15 cellular contexts compared by ENCODE assay signal in genomic region chr11:93501856-93502255, GRCh38. TPM values are rescaled to one million over a fixed set of nuclear protein-coding genes. Genes with fewer than 3 reads are reported as not detected.
DNase-seq lines count a peak whose midpoint lies in the region; ATAC-seq, FAIRE-seq and TF ChIP-seq lines count a peak whose summit lies in the region.
"Had no signal": no experiment of that assay in that cellular context is flagged by ENCODE, and none has a peak within 500 bp of the region (broad histone marks: within the 10 kb centered on the region; RNA-seq: fewer than 3 reads in every experiment).

No MANE protein-coding gene starts in this region.

- no peaks in the 10 kb centered on the region for H3K9me3 ChIP-seq in HepG2 (ENCODE audit: low read length)

- peaks cover 22% of the 10 kb centered on the region for H3K4me1 ChIP-seq in HepG2 (ENCODE audit: insufficient read depth, low read length)

- intact Hi-C loops in HepG2 (cut with micrococcal nuclease; ENCODE audit: unreplicated experiment): no loop called here

- no peak for TF ChIP-seq POLR2A in HepG2 (IDR thresholded peaks at IDR 0.05; ENCODE audit: insufficient read depth in 1 of 2, low read depth in 2 of 2, low read length in 2 of 2)

- peaks cover 3% of the 10 kb centered on the region for H3K36me3 Mint-ChIP-seq in progenitor cell of endocrine pancreas (ENCODE audit: insufficient read depth)
- peaks cover 8% of the 10 kb centered on the region for H3K36me3 Mint-ChIP-seq in activated T-helper 17 cell treated with anti-CD3 and anti-CD28 coated beads, Interleukin-2, amount 50 U/mL, for 72 hours (ENCODE audit: low read depth)
- H3K36me3 Mint-ChIP-seq: CD4-positive, CD25-positive, alpha-beta regulatory T cell had no signal

- TF ChIP-seq EP300 in HepG2 (IDR thresholded peaks at IDR 0.05; ENCODE audit: low read depth in 2 of 2, low read length in 2 of 2) (no peak), HepG2 (CRISPR knock-in tag; IDR thresholded peaks at IDR 0.05; ENCODE audit: borderline replicate concordance) (no peak)

- no peak overlapping the region for H3K4me3 Mint-ChIP-seq in progenitor cell of endocrine pancreas (ENCODE audit: low read depth)
- no peak overlapping the region for H3K4me3 Mint-ChIP-seq in activated T-helper 17 cell treated with anti-CD3 and anti-CD28 coated beads, Interleukin-2, amount 50 U/mL, for 72 hours
- H3K4me3 Mint-ChIP-seq: CD4-positive, CD25-positive, alpha-beta regulatory T cell; HFFc6 had no signal

- H3K36me3 ChIP-seq in HepG2 (replicated peaks in 1 of 2; ENCODE audit: control insufficient read depth in 1 of 2, insufficient read depth in 2 of 2, low read length in 2 of 2): 0 out of 5 replicates have a peak, but pooled peaks cover 0 to 5% of the 10 kb centered on the region in 2 experiments

- no peak overlapping the region for H3K4me2 ChIP-seq in HepG2 (ENCODE audit: low read depth, low read length)
- H3K4me2 ChIP-seq: BLaER1 treated with 17β-estradiol and CSF1 and Interleukin-3, amounts not matched to agents 10 nM and 100 nM had no signal

- H3K27me3 ChIP-seq in HepG2 (ENCODE audit: control insufficient read depth in 1 of 2, insufficient read depth in 2 of 2, low read length in 2 of 2): no peaks in the 10 kb centered on the region
- H3K27me3 ChIP-seq: BLaER1 treated with 17β-estradiol and CSF1 and Interleukin-3, amounts not matched to agents 10 nM and 100 nM had no signal

- in situ Hi-C loops in HepG2 (cut with HindIII; ENCODE audit: extremely low pct_ligation_motif_present, low pct_unique_long_range_greater_than_20kb): no loop called here

- CTCF ChIA-PET in HepG2 (lab: Yijun Ruan, JAX; ENCODE audit: low intra/inter-chr PET ratio, low total read pairs): no interaction called here

- H3K79me2 ChIP-seq in HepG2 (ENCODE audit: insufficient read depth, low read length): no peaks in the 10 kb centered on the region

- POLR2A ChIA-PET in HepG2 (lab: Yijun Ruan, JAX): no interaction called here

- peak overlapping the region; percentile 53 for H3K27ac Mint-ChIP-seq in progenitor cell of endocrine pancreas
- no peak overlapping the region for H3K27ac Mint-ChIP-seq in activated T-helper 17 cell treated with anti-CD3 and anti-CD28 coated beads, Interleukin-2, amount 50 U/mL, for 72 hours
- H3K27ac Mint-ChIP-seq: CD4-positive, CD25-positive, alpha-beta regulatory T cell; HFFc6 had no signal

- 67% methylated on average over 2 of the region's 2 CpGs for WGBS in HepG2 (ENCODE audit: low lambda C conversion rate)

- H3K9ac ChIP-seq in HepG2 (ENCODE audit: insufficient read depth, low read depth, low read length): no peak overlapping the region
- H3K9ac ChIP-seq: BLaER1 treated with 17β-estradiol and CSF1 and Interleukin-3, amounts not matched to agents 10 nM and 100 nM had no signal

- no peak for TF ChIP-seq RAD21 in HepG2 (CRISPR knock-in tag; IDR thresholded peaks at IDR 0.05)

- H3K27me3 Mint-ChIP-seq in progenitor cell of endocrine pancreas: no peaks in the 10 kb centered on the region
- no peaks in the 10 kb centered on the region for H3K27me3 Mint-ChIP-seq in activated T-helper 17 cell treated with anti-CD3 and anti-CD28 coated beads, Interleukin-2, amount 50 U/mL, for 72 hours
- H3K27me3 Mint-ChIP-seq: CD4-positive, CD25-positive, alpha-beta regulatory T cell had no signal

- peak; percentile 16 for DNase-seq in COLO668 (lab: John Stamatoyannopoulos, UW; ENCODE audit: unreplicated experiment)
- no peak for DNase-seq in HepG2 (ENCODE audit: low spot score)
- no peak for DNase-seq in progenitor cell of endocrine pancreas (ENCODE audit: low spot score, unreplicated experiment)
- no peak for DNase-seq in activated effector memory CD4-positive, alpha-beta T cell treated with Interleukin-2 at 50 U/mL for 16 hours
- no peak for DNase-seq in T-helper 1 cell
- DNase-seq: ACHN; Calu3; CD4-positive, CD25-positive, alpha-beta regulatory T cell; DMS 273 treated with DMSO at 0.1 percent for 48 hours; HCEC 1CT; HFFc6 had no signal

- FAIRE-seq in HepG2 (lab: Jason Lieb, UNC): no peak

- peak overlapping the region; percentile 97 for H3K27ac ChIP-seq in VCaP
- no peak overlapping the region for H3K27ac ChIP-seq in HepG2 (ENCODE audit: extremely low read length, insufficient read depth, low read length)
- H3K27ac ChIP-seq: BLaER1 treated with 17β-estradiol and CSF1 and Interleukin-3, amounts not matched to agents 10 nM and 100 nM had no signal

- peaks cover 3% of the 10 kb centered on the region for H3K4me1 Mint-ChIP-seq in progenitor cell of endocrine pancreas (ENCODE audit: low read depth)
- H3K4me1 Mint-ChIP-seq in activated T-helper 17 cell treated with anti-CD3 and anti-CD28 coated beads, Interleukin-2, amount 50 U/mL, for 72 hours: peaks cover 7% of the 10 kb centered on the region
- H3K4me1 Mint-ChIP-seq: CD4-positive, CD25-positive, alpha-beta regulatory T cell had no signal

- no peak overlapping the region for H3K4me3 ChIP-seq in HepG2 (replicated peaks in 1 of 3; ENCODE audit: insufficient read depth in 1 of 3, low read depth in 2 of 3, low read length in 3 of 3)
- H3K4me3 ChIP-seq: BLaER1 treated with 17β-estradiol and CSF1 and Interleukin-3, amounts not matched to agents 10 nM and 100 nM had no signal

- ATAC-seq in HepG2 (peak; percentile 49; the same call in 2 of the 3 replicates), HG02840 (IDR thresholded peaks at IDR 0.05; ENCODE audit: low FRiP score, unreplicated experiment) (no peak)
- no peak for ATAC-seq in activated T-helper 17 cell treated with anti-CD3 and anti-CD28 coated beads, Interleukin-2, amount 50 U/mL, for 72 hours (replicated peaks)

- no TSS peak for BruUV-seq in HepG2 (replicated peaks; lab: Mats Ljungman, UMichigan)

- TF ChIP-seq CTCF in VCaP (conservative IDR thresholded peaks at IDR 0.05): no peak
- TF ChIP-seq CTCF in HepG2 (CRISPR knock-in tag; IDR thresholded peaks at IDR 0.05): no peak
- no peak for TF ChIP-seq CTCF in progenitor cell of endocrine pancreas (IDR thresholded peaks at IDR 0.05; ENCODE audit: unreplicated experiment)

- no peak overlapping the region for H2AFZ ChIP-seq in HepG2 (ENCODE audit: low read length)

- peaks cover 3% of the 10 kb centered on the region for H3K9me3 Mint-ChIP-seq in progenitor cell of endocrine pancreas (ENCODE audit: low read depth)
- H3K9me3 Mint-ChIP-seq in activated T-helper 17 cell treated with anti-CD3 and anti-CD28 coated beads, Interleukin-2, amount 50 U/mL, for 72 hours: no peaks in the 10 kb centered on the region
- H3K9me3 Mint-ChIP-seq: HFFc6 had no signal

- H4K20me1 ChIP-seq in HepG2 (ENCODE audit: insufficient read depth, low read length): no peaks in the 10 kb centered on the region
- H4K20me1 ChIP-seq: BLaER1 treated with 17β-estradiol and CSF1 and Interleukin-3, amounts not matched to agents 10 nM and 100 nM had no signal

TF ChIP-seq in HepG2, 621 proteins besides CTCF, POLR2A, EP300 and RAD21:
- TF ChIP-seq HNF4A (CRISPR knock-in tag; IDR thresholded peaks at IDR 0.05) (peak; percentile 68), ZNF530 (CRISPR knock-in tag; IDR thresholded peaks at IDR 0.05; ENCODE audit: low read depth) (no peak)
TF ChIP-seq in HepG2: peak in this region for 1.

RNA-seq across cellular contexts. Expression of gene SMCO4, which starts 41.3 kb away (rescaled TPM):
- total RNA-seq in HepG2 (2016; rRNA removed; fragmentation: Illumina TruSeq; extraction: Trizol) (26.8 and 28.5 TPM in 2 replicates), progenitor cell of endocrine pancreas (25.9 and 26.5 TPM in 2 replicates)
- total RNA-seq in HepG2 (2016; cell fraction: cytosol; rRNA removed; fragmentation: Illumina TruSeq; extraction: Trizol; ENCODE audit: low read depth): 32.8 and 44.9 TPM in 2 replicates
- total RNA-seq in HepG2 (2016; cell fraction: insoluble cytoplasmic fraction; rRNA removed; fragmentation: Illumina TruSeq; extraction: Trizol): 24.0 and 27.8 TPM in 2 replicates
- 39.9 and 58.1 TPM in 2 replicates for total RNA-seq in HepG2 (2016; cell fraction: membrane; rRNA removed; fragmentation: Illumina TruSeq; extraction: Trizol)
- 9.4 and 14.7 TPM in 2 replicates for total RNA-seq in HepG2 (2016; cell fraction: nucleus; rRNA removed; fragmentation: Illumina TruSeq; extraction: Trizol)
- polyA plus RNA-seq in HepG2 (2011; rRNA removed): 10.6 and 11.7 TPM in 2 replicates
- 8.0 and 8.3 TPM in 2 replicates for polyA plus RNA-seq in HepG2 (2011; cell fraction: cytosol; rRNA removed)
- 7.7 and 10.0 TPM in 2 replicates for polyA plus RNA-seq in HepG2 (2011; cell fraction: nucleus; rRNA removed)
- polyA plus RNA-seq in HepG2 (2012): 19.1 and 21.9 TPM in 2 replicates
- polyA plus RNA-seq in HepG2 (2016; cell fraction: cytosol; fragmentation: Illumina TruSeq; extraction: Trizol; ENCODE audit: low read depth): 45.6 and 73.6 TPM in 2 replicates
- 34.5 and 47.2 TPM in 2 replicates for polyA plus RNA-seq in HepG2 (2016; cell fraction: insoluble cytoplasmic fraction; fragmentation: Illumina TruSeq; extraction: Trizol; ENCODE audit: low read depth)
- 48.5 and 75.7 TPM in 2 replicates for polyA plus RNA-seq in HepG2 (2016; cell fraction: membrane; fragmentation: Illumina TruSeq; extraction: Trizol; ENCODE audit: low read depth)
- polyA plus RNA-seq in HepG2 (2016; cell fraction: nucleus; fragmentation: Illumina TruSeq; extraction: Trizol; ENCODE audit: insufficient read depth, low read depth): 26.9 and 36.1 TPM in 2 replicates
- polyA minus RNA-seq in HepG2 (2011; rRNA and poly(A)+ RNA removed; ENCODE audit: low replicate concordance): 1.9 and 16.7 TPM in 2 replicates
- 3.5 TPM in 1 of 2 replicates, not detected in the other for polyA minus RNA-seq in HepG2 (2011; cell fraction: cytosol; rRNA and poly(A)+ RNA removed)
- 2.2 and 6.6 TPM in 2 replicates for polyA minus RNA-seq in HepG2 (2011; cell fraction: nucleus; rRNA and poly(A)+ RNA removed)
- 10 to 100 TPM; 49.3 to 82.4 TPM for total RNA-seq in activated T-helper 17 cell treated with anti-CD3 and anti-CD28 coated beads, Interleukin-2, amount 50 U/mL, for 72 hours
